Comparison of ENCODE assay signal across 8 cellular contexts in the genomic region with DNA sequence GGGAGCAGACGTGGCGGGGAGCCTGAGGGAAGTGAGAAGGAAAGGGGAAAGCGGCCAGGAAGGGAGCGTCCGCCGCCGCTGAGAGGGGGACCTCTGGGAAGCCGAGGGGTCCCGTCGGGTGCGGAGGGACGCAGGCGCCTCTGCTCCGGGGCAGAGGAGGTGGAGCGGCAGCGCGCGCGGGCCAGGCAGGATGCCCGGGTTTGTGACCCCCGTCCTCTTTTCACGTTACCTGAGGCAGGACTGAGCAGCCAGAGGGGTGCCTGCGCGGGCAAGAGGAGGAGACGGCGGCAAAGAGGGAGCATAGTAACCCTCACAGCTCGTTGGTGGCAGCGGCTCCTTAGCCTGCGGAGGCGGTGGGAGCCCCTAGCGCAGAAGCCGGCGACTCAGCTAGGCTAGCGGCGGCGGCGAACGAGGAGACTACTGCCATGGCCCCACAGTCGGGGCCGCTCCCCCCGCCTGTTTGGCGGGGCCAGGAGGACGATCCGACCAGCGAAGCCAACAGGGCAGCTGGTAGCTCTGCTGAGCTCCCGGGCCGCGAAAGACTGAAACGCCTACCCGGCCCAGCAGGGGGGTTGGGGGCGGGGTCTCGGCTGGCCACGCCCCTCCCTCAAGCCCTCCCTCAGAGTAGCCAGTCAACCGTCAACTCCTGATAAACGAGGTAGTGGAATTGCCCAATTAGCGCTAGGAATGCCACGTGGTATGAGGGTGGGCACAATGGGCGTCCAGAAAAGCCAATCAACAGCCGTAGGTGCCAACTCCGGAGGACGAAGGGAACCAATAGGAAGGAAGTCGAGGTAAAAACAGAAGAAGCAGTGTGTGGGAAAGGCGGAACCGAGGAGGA. TPM values are rescaled to one million over a fixed set of nuclear protein-coding genes. Genes with fewer than 3 reads are reported as not detected.
DNase-seq lines count a peak whose midpoint lies in the region; ATAC-seq and TF ChIP-seq lines count a peak whose summit lies in the region.

A gene with protein sequence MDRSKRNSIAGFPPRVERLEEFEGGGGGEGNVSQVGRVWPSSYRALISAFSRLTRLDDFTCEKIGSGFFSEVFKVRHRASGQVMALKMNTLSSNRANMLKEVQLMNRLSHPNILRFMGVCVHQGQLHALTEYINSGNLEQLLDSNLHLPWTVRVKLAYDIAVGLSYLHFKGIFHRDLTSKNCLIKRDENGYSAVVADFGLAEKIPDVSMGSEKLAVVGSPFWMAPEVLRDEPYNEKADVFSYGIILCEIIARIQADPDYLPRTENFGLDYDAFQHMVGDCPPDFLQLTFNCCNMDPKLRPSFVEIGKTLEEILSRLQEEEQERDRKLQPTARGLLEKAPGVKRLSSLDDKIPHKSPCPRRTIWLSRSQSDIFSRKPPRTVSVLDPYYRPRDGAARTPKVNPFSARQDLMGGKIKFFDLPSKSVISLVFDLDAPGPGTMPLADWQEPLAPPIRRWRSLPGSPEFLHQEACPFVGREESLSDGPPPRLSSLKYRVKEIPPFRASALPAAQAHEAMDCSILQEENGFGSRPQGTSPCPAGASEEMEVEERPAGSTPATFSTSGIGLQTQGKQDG (minus strand): TSS at position 541 of the 841 bp plus-strand sequence. CDS start 33,378 bp downstream, outside the sequence.

- peaks cover 9% of the 10 kb centered on the region for H3K27me3 Mint-ChIP-seq in T-helper 2 cell treated with Interferon-gamma antibody and Interleukin-4, amounts not matched to agents 5 μg/mL and 100 μg/mL, for 36 hours (ENCODE audit: low read depth)
- peaks cover 7% of the 10 kb centered on the region for H3K27me3 Mint-ChIP-seq in chondrocyte (ENCODE audit: low read depth)

- no peaks in the 10 kb centered on the region for H3K9me3 Mint-ChIP-seq in T-helper 2 cell treated with Interferon-gamma antibody and Interleukin-4, amounts not matched to agents 5 μg/mL and 100 μg/mL, for 36 hours
- no peaks in the 10 kb centered on the region for H3K9me3 Mint-ChIP-seq in chondrocyte (ENCODE audit: low read depth)

- no peak within 1 kb of the TSS for H3K4me3 Mint-ChIP-seq in T-helper 2 cell treated with Interferon-gamma antibody and Interleukin-4, amounts not matched to agents 5 μg/mL and 100 μg/mL, for 36 hours
- H3K4me3 Mint-ChIP-seq in chondrocyte (ENCODE audit: unreplicated experiment), result no peak within 1 kb of the TSS

- no peak within 1 kb of the TSS for H3K27ac Mint-ChIP-seq in T-helper 2 cell treated with Interferon-gamma antibody and Interleukin-4, amounts not matched to agents 5 μg/mL and 100 μg/mL, for 36 hours
- H3K27ac Mint-ChIP-seq in chondrocyte (ENCODE audit: unreplicated experiment), result no peak within 1 kb of the TSS

- no peak for TF ChIP-seq CTCF in chondrocyte (IDR thresholded peaks at IDR 0.05)

- no peaks in the 10 kb centered on the region for H3K36me3 Mint-ChIP-seq in T-helper 2 cell treated with Interferon-gamma antibody and Interleukin-4, amounts not matched to agents 5 μg/mL and 100 μg/mL, for 36 hours (ENCODE audit: low read depth)
- H3K36me3 Mint-ChIP-seq in chondrocyte (ENCODE audit: low read depth), result no peaks in the 10 kb centered on the region

- H3K4me1 Mint-ChIP-seq in T-helper 2 cell treated with Interferon-gamma antibody and Interleukin-4, amounts not matched to agents 5 μg/mL and 100 μg/mL, for 36 hours (ENCODE audit: low read depth), result peaks cover 8% of the 10 kb centered on the region
- no peaks in the 10 kb centered on the region for H3K4me1 Mint-ChIP-seq in chondrocyte (ENCODE audit: low read depth)

- DNase-seq in NCI-H187 treated with DMSO at 0.1 percent for 48 hours (lab: John Stamatoyannopoulos, UW), result peak; percentile 99
- DNase-seq in T-helper 2 cell treated with Interferon-gamma antibody and Interleukin-4, amounts not matched to agents 5 μg/mL and 100 μg/mL, for 36 hours (ENCODE audit: low spot score), result peak; percentile 98
- peak; percentile 99 for DNase-seq in astrocyte of the hippocampus (ENCODE audit: low read depth, low spot score)
- DNase-seq in hippocampal formation (lab: John Stamatoyannopoulos, UW), result peak; percentile 99
- DNase-seq in renal cortical epithelial cell (ENCODE audit: low read depth), result peak; percentile 100
- no peak for DNase-seq in chondrocyte (ENCODE audit: low spot score)

- ATAC-seq in GM18508 (IDR thresholded peaks at IDR 0.05; ENCODE audit: insufficient read depth, unreplicated experiment) (peak; percentile 75), HG02973 (IDR thresholded peaks at IDR 0.05; ENCODE audit: unreplicated experiment) (peak; percentile 85)

RNA-seq across cellular contexts. Expression of the gene that starts here (rescaled TPM):
- total RNA-seq in renal cortical epithelial cell, result 1.0 and 1.6 TPM in 2 replicates
- 1.3 to 2.7 TPM (median 1.6 TPM) in 3 replicates for total RNA-seq in chondrocyte
